ENCODE assay signal across 18 cellular contexts in genomic region chr12:39464976-39465375, GRCh38.
"Had no signal": no experiment of that assay in that cellular context is flagged by ENCODE, and none has a peak within 500 bp of the region (broad histone marks: within the 10 kb centered on the region; RNA-seq: fewer than 3 reads in every experiment).

No MANE protein-coding gene starts in this region.

- H3K4me3 ChIP-seq: adrenal gland, cardiac muscle cell, smooth muscle cell, transverse colon had no signal

- H3K27ac ChIP-seq: adrenal gland, cardiac muscle cell, transverse colon had no signal

- H3K4me1 ChIP-seq: adrenal gland had no signal

- H3K9me3 ChIP-seq: adrenal gland, transverse colon had no signal

- H3K36me3 ChIP-seq: adrenal gland, cardiac muscle cell, transverse colon had no signal

- H3K27me3 ChIP-seq: adrenal gland, cardiac muscle cell, transverse colon had no signal

- DNase-seq: activated CD4-positive, alpha-beta memory T cell treated with anti-CD3 and anti-CD28 coated beads for 36 hours; activated CD4-positive, alpha-beta T cell treated with anti-CD3 and anti-CD28 coated beads for 36 hours; activated CD8-positive, alpha-beta memory T cell treated with anti-CD3 and anti-CD28 coated beads, Interleukin-2, amount 10 ng/mL, durations not matched to agents 7 days and 5 days; activated effector memory CD4-positive, alpha-beta T cell treated with anti-CD3 and anti-CD28 coated beads, Interleukin-2, amount 50 U/mL, for 16 hours; activated T-cell treated with anti-CD3 and anti-CD28 coated beads, Interleukin-2, amount 50 U/mL, for 4 hours; adrenal gland; head of caudate nucleus; mesendoderm; nucleus accumbens; right cardiac atrium; stimulated activated CD4-positive, alpha-beta T cell treated with anti-CD3 and anti-CD28 coated beads, Interleukin-4, amount 100 ng/mL, for 4 hours; stimulated activated CD8-positive, alpha-beta memory T cell treated with anti-CD3 and anti-CD28 coated beads, Interleukin-4, amount 100 ng/mL, for 48 hours; stimulated activated naive CD8-positive, alpha-beta T cell treated with anti-CD3 and anti-CD28 coated beads, Interleukin-15, Interleukin-2, amounts not matched to agents 100 U/mL and 50 U/mL, for 24 hours; T-helper 1 cell; T1000; transverse colon had no signal
